ENCODE assay signal across 19 cellular contexts in genomic region chr12:24643120-24644119, GRCh38.
DNase-seq lines count a peak whose midpoint lies in the region; ATAC-seq and TF ChIP-seq lines count a peak whose summit lies in the region.
"Had no signal": no experiment of that assay in that cellular context is flagged by ENCODE, and none has a peak within 500 bp of the region (broad histone marks: within the 10 kb centered on the region; RNA-seq: fewer than 3 reads in every experiment).

No MANE protein-coding gene starts in this region.

- no peak overlapping the region for H3K27ac Mint-ChIP-seq in stimulated activated effector memory CD8-positive, alpha-beta T cell treated with anti-CD3 and anti-CD28 coated beads, Interleukin-12 subunit alpha, Interleukin-12 subunit beta, amount 100 ng/mL, for 72 hours
- H3K27ac Mint-ChIP-seq: CD4-positive, CD25-positive, alpha-beta regulatory T cell; CD8-positive, alpha-beta memory T cell; HFFc6 had no signal

- H3K9me3 ChIP-seq in HEK293 (ENCODE audit: control insufficient read depth, insufficient read depth, low read depth, low read length) (no peaks in the 10 kb centered on the region), left lung (peaks cover 0 to 2% of the 10 kb centered on the region in 2 donors)
- H3K9me3 ChIP-seq: BE2C had no signal

- H3K27me3 ChIP-seq in left lung = no peaks in the 10 kb centered on the region
- H3K27me3 ChIP-seq: BE2C had no signal

- DNase-seq in OCI-M1 (lab: John Stamatoyannopoulos, UW) (peak; percentile 9), left lung (no peak), HuH-7.5 (ENCODE audit: low spot score) (no peak), mesenteric fat pad (ENCODE audit: low spot score) (no peak), foreskin fibroblast (no peak)
- DNase-seq in stimulated activated effector memory CD8-positive, alpha-beta T cell treated with anti-CD3 and anti-CD28 coated beads, Interleukin-12 subunit alpha, Interleukin-12 subunit beta, amount 100 ng/mL, for 72 hours (ENCODE audit: low spot score in 2 of 2) = no peak
- DNase-seq: ACHN; BE2C; C1 segment of cervical spinal cord; CD4-positive, CD25-positive, alpha-beta regulatory T cell; CD8-positive, alpha-beta memory T cell; COR-L47; DMS 273 treated with DMSO at 0.1 percent for 48 hours; DMS53; GM23248; HCEC 1CT; HFFc6 had no signal

- ATAC-seq in left lung = peak; percentile 77
- no peak for ATAC-seq in stimulated activated effector memory CD8-positive, alpha-beta T cell treated with anti-CD3 and anti-CD28 coated beads, Interleukin-12 subunit alpha, Interleukin-12 subunit beta, amount 100 ng/mL, for 72 hours
- ATAC-seq: HepG2 had no signal

- TF ChIP-seq CTCF in HEK293 (tag by site-specific recombination; IDR thresholded peaks at IDR 0.05) (no peak), left lung (IDR thresholded peaks at IDR 0.05) (no peak), foreskin fibroblast (IDR thresholded peaks at IDR 0.05; ENCODE audit: low read depth, low read length) (no peak)

- no peaks in the 10 kb centered on the region for H3K36me3 Mint-ChIP-seq in stimulated activated effector memory CD8-positive, alpha-beta T cell treated with anti-CD3 and anti-CD28 coated beads, Interleukin-12 subunit alpha, Interleukin-12 subunit beta, amount 100 ng/mL, for 72 hours
- H3K36me3 Mint-ChIP-seq: CD4-positive, CD25-positive, alpha-beta regulatory T cell; CD8-positive, alpha-beta memory T cell had no signal

- H3K27ac ChIP-seq in HEK293 (ENCODE audit: extremely low read depth, low read depth, low read length) (no peak overlapping the region), left lung (no peak overlapping the region)
- H3K27ac ChIP-seq: GM23248 had no signal

- H3K4me3 ChIP-seq in HEK293 (ENCODE audit: low read depth, low read length) (no peak overlapping the region), left lung (no peak overlapping the region), foreskin fibroblast (ENCODE audit: low read depth in 1 of 2, low read length in 2 of 2) (no peak overlapping the region)
- H3K4me3 ChIP-seq: GM23248 had no signal

- H3K4me1 Mint-ChIP-seq in stimulated activated effector memory CD8-positive, alpha-beta T cell treated with anti-CD3 and anti-CD28 coated beads, Interleukin-12 subunit alpha, Interleukin-12 subunit beta, amount 100 ng/mL, for 72 hours = no peaks in the 10 kb centered on the region
- H3K4me1 Mint-ChIP-seq: CD4-positive, CD25-positive, alpha-beta regulatory T cell; CD8-positive, alpha-beta memory T cell had no signal

- no peak overlapping the region for H3K4me3 Mint-ChIP-seq in stimulated activated effector memory CD8-positive, alpha-beta T cell treated with anti-CD3 and anti-CD28 coated beads, Interleukin-12 subunit alpha, Interleukin-12 subunit beta, amount 100 ng/mL, for 72 hours
- H3K4me3 Mint-ChIP-seq: CD4-positive, CD25-positive, alpha-beta regulatory T cell; CD8-positive, alpha-beta memory T cell; HFFc6 had no signal

- CTCF ChIA-PET in HEK293 (lab: Yijun Ruan, JAX) = interaction anchor here (0.6 kb wide), 1 partner anchor 44 kb away, joined by 3 read pairs; no protein-coding TSS in a partner anchor

- POLR2A ChIA-PET in HEK293 (lab: Yijun Ruan, JAX) = no interaction called here

- H3K4me1 ChIP-seq in HEK293 (ENCODE audit: control insufficient read depth, insufficient read depth, low read length) (no peaks in the 10 kb centered on the region), left lung (no peaks in the 10 kb centered on the region)
- H3K4me1 ChIP-seq: BE2C had no signal

- intact Hi-C loops in left lung (cut with DNase I) = no loop called here

- no peaks in the 10 kb centered on the region for H3K36me3 ChIP-seq in HEK293 (ENCODE audit: control insufficient read depth in 2 of 2, insufficient read depth in 1 of 2, low read length in 2 of 2)
- H3K36me3 ChIP-seq in left lung = no peaks in the 10 kb centered on the region
- H3K36me3 ChIP-seq: BE2C had no signal

- peaks cover 6% of the 10 kb centered on the region for H3K9me3 Mint-ChIP-seq in stimulated activated effector memory CD8-positive, alpha-beta T cell treated with anti-CD3 and anti-CD28 coated beads, Interleukin-12 subunit alpha, Interleukin-12 subunit beta, amount 100 ng/mL, for 72 hours
- H3K9me3 Mint-ChIP-seq: HFFc6 had no signal

TF ChIP-seq in HEK293, 187 proteins besides CTCF, POLR2A, EP300 and RAD21:
- TF ChIP-seq ZNF175 (tag by site-specific recombination; IDR thresholded peaks at IDR 0.05) = no peak
- no peak for TF ChIP-seq ZNF561 (tag by site-specific recombination; IDR thresholded peaks at IDR 0.05; ENCODE audit: borderline replicate concordance)
- no peak for TF ChIP-seq MEIS1 (CRISPR knock-in tag; IDR thresholded peaks at IDR 0.05; ENCODE audit: borderline replicate concordance)
- no peak for TF ChIP-seq ZNF292 (tag by site-specific recombination; IDR thresholded peaks at IDR 0.05; ENCODE audit: borderline replicate concordance, low read depth)
- no peak for TF ChIP-seq ZNF768 (tag by site-specific recombination; IDR thresholded peaks at IDR 0.05)
- TF ChIP-seq ZNF621 (tag by site-specific recombination; IDR thresholded peaks at IDR 0.05) = no peak
- TF ChIP-seq ZNF366 (tag by site-specific recombination; conservative IDR thresholded peaks at IDR 0.05) = peak; percentile 69
- no peak for TF ChIP-seq SETDB1 (IDR thresholded peaks at IDR 0.05; ENCODE audit: insufficient read length, low read length)
